In the genomic region with DNA sequence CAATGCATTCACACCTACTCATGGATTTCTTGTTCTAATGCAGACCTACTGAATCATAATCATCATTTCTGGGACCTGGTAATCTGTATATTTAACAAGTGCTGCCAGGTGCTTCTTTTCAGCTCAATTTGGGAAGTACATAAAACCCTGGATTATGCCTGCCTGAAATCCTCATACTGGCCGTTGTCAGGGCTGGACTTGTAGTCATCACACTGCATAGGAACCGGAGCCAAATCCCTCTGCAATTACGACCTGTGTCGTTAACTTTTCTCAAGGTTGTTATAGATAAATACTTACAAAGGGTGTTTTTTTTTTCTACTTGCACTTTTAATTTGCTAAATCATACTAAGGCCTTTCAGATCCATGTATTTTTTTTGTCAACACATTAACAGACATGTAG, we compare ENCODE assay signal across 26 cellular contexts.
DNase-seq lines count a peak whose midpoint lies in the region; ATAC-seq, FAIRE-seq and TF ChIP-seq lines count a peak whose summit lies in the region.
"Had no signal": no experiment of that assay in that cellular context is flagged by ENCODE, and none has a peak within 500 bp of the region (broad histone marks: within the 10 kb centered on the region; RNA-seq: fewer than 3 reads in every experiment).

No MANE protein-coding gene starts in this region.

- FAIRE-seq in astrocyte (lab: Jason Lieb, UNC) (peak; percentile 23), HTR-8/SVneo (lab: Jason Lieb, UNC) (no peak), frontal cortex (lab: Jason Lieb, UNC) (no peak)
- FAIRE-seq: GM19239 had no signal

- H3K36me3 ChIP-seq in heart right ventricle (no peaks in the 10 kb centered on the region), astrocyte (ENCODE audit: insufficient read depth, low read length) (no peaks in the 10 kb centered on the region)

- H3K27ac ChIP-seq in heart right ventricle (peak overlapping the region in 6 of 10 donors; percentile 8 to 82 (median 79)), astrocyte (ENCODE audit: low read depth, low read length) (no peak overlapping the region)
- H3K27ac ChIP-seq: 22Rv1, C4-2B, HL-60, SK-N-MC had no signal

- H3K4me2 ChIP-seq in astrocyte (ENCODE audit: low read length): no peak overlapping the region

- H3K27ac Mint-ChIP-seq in astrocyte (ENCODE audit: unreplicated experiment): no peak overlapping the region
- H3K27ac Mint-ChIP-seq: B cell; CD8-positive, alpha-beta T cell had no signal

- 40 to 44% methylated on average over 4 of the region's 4 CpGs for WGBS in heart right ventricle, 2 donors

- H4K20me1 ChIP-seq in astrocyte (ENCODE audit: insufficient read depth, low read length): no peaks in the 10 kb centered on the region

- peaks cover 1% of the 10 kb centered on the region for H3K9me3 Mint-ChIP-seq in astrocyte (ENCODE audit: unreplicated experiment)
- H3K9me3 Mint-ChIP-seq: CD8-positive, alpha-beta T cell had no signal

- H3K4me3 ChIP-seq in heart right ventricle: no peak overlapping the region
- H3K4me3 ChIP-seq in astrocyte (ENCODE audit: insufficient read depth, low read depth, low read length): no peak overlapping the region
- no peak overlapping the region for H3K4me3 ChIP-seq in retinal pigment epithelial cell (ENCODE audit: low read length)
- H3K4me3 ChIP-seq: SK-N-MC had no signal

- H3K79me2 ChIP-seq in astrocyte (ENCODE audit: insufficient read depth, low read length): no peaks in the 10 kb centered on the region

- no peaks in the 10 kb centered on the region for H3K36me3 Mint-ChIP-seq in astrocyte (ENCODE audit: low read depth, unreplicated experiment)
- H3K36me3 Mint-ChIP-seq: CD8-positive, alpha-beta T cell had no signal

- no peaks in the 10 kb centered on the region for H3K4me1 Mint-ChIP-seq in astrocyte (ENCODE audit: low read depth, unreplicated experiment)

- no peak overlapping the region for H3K4me3 Mint-ChIP-seq in astrocyte (ENCODE audit: unreplicated experiment)
- H3K4me3 Mint-ChIP-seq: B cell; CD8-positive, alpha-beta T cell had no signal

- no peak overlapping the region for H3K9ac ChIP-seq in astrocyte (ENCODE audit: low read length)

- H3K4me1 ChIP-seq in heart right ventricle: peaks cover 0 to 5% (median 0%) of the 10 kb centered on the region in 9 donors
- no peaks in the 10 kb centered on the region for H3K4me1 ChIP-seq in astrocyte (ENCODE audit: insufficient read depth, low read length)

- TF ChIP-seq CTCF in heart right ventricle (IDR thresholded peaks at IDR 0.05) (no peak), astrocyte (IDR thresholded peaks at IDR 0.05; ENCODE audit: insufficient read depth, low read depth, low read length) (no peak), retinal pigment epithelial cell (conservative IDR thresholded peaks at IDR 0.05; ENCODE audit: low read depth, low read length) (no peak)

- DNase-seq in NCI-H1092 treated with DMSO at 0.1 percent for 48 hours (lab: John Stamatoyannopoulos, UW) (peak; percentile 13), NCI-H1092 (lab: John Stamatoyannopoulos, UW) (no peak), heart right ventricle (no peak), cardiac septum (ENCODE audit: low spot score) (no peak), astrocyte (ENCODE audit: low read depth) (no peak), retinal pigment epithelial cell (ENCODE audit: low read depth) (peak; percentile 37), HTR-8/SVneo (ENCODE audit: insufficient read length, low spot score) (no peak), frontal cortex (ENCODE audit: low spot score in 2 of 2) (no peak)
- DNase-seq: CD8-positive, alpha-beta T cell; NCI-H1048; NCI-H1694; NCI-H2029 treated with DMSO at 0.1 percent for 48 hours; NCI-H2171; NCI-H226; NCI-H510A; NCI-H774; RPMI8226; SHP77 treated with DMSO at 0.1 percent for 48 hours; SW 1271 had no signal

- no peak overlapping the region for H2AFZ ChIP-seq in astrocyte (ENCODE audit: low read depth, low read length)

- peak in 2 of 8 donors; percentile 49 to 53 for ATAC-seq in heart right ventricle
- ATAC-seq: CD8-positive, alpha-beta T cell; HCT116 had no signal

- H3K9me3 ChIP-seq in heart right ventricle (no peaks in the 10 kb centered on the region), astrocyte (ENCODE audit: insufficient read depth, low read depth, low read length) (no peaks in the 10 kb centered on the region)

- H3K27me3 Mint-ChIP-seq in astrocyte (ENCODE audit: low read depth, unreplicated experiment): no peaks in the 10 kb centered on the region
- H3K27me3 Mint-ChIP-seq: B cell had no signal

- H3K27me3 ChIP-seq in heart right ventricle: no peaks in the 10 kb centered on the region
- no peaks in the 10 kb centered on the region for H3K27me3 ChIP-seq in astrocyte (ENCODE audit: insufficient read depth, low read length)

- intact Hi-C loops in heart right ventricle (cut with DNase I): no loop called here
- intact Hi-C loops in cardiac septum (cut with DNase I): no loop called here

Comparison
In these comparisons a context has a peak if more than half of its experiments do, and no peak if none do; other contexts are left out.
1. DNase-seq: peak in NCI-H1092 treated with DMSO at 0.1 percent for 48 hours (single experiment) and retinal pigment epithelial cell (single experiment); none in NCI-H1092 (single experiment), heart right ventricle (0 of 2), cardiac septum (single experiment), astrocyte (single experiment), HTR-8/SVneo (single experiment) and frontal cortex (0 of 2).